ENCODE assay signal across 8 cellular contexts in the genomic region with DNA sequence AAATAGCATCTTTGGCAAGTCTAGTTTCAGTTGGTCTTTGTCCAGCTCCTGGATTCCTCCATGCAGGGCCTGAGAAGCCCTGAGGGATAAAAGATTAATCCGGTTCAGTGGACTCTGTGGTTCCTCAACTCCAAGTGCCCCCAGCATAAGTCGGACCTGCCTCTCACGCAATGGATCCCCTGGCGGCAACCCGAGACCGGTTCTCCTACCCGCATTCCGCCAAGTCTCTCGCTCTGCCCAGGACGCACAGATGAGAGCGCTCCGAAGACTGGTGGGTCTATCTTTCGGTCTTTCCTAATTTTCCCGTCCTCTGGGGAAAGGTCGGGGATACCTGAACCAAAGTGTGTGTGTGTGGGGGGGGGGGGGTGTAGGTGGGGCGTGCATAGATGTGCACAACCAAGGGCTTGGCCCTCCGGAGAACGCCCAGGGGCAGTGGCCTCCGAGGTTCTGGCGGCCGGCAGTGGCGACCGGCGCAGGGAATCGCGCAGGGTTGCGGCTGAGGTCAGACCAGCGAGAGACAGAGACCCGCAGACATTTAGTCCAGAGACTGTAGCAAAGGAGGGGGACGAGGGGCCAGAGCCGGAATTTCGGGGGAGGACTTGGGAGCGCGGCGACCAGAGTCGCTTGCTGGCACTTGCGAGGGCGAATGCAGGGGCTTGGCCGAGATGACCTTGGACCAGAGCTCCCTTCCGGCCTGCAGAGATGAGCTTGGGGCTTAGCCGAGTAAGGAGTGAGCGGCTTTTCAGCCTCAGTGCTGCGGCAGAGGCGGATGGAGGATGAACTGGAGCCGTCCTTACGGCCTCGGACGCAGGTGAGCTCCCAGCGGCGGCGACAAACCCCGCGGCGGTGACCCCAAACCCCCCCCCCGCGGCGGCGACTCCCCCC. TPM values are rescaled to one million over a fixed set of nuclear protein-coding genes. Genes with fewer than 3 reads are reported as not detected.
DNase-seq lines count a peak whose midpoint lies in the region; ATAC-seq and TF ChIP-seq lines count a peak whose summit lies in the region.

No MANE protein-coding gene starts in this region.

- peak overlapping the region; percentile 5; the same call in 1 of the 2 replicates for H3K18ac ChIP-seq in IMR-90 (ENCODE audit: low read depth, low read length)

- peak overlapping the region; percentile 68 for H4K5ac ChIP-seq in IMR-90 (ENCODE audit: low read depth, low read length)

- H2AK5ac ChIP-seq in IMR-90 (ENCODE audit: low read depth, low read length), result peak overlapping the region; percentile 35; the same call in 1 of the 2 replicates

- CTCF ChIA-PET in IMR-90 (lab: Yijun Ruan, JAX), result interaction anchor here (1.0 to 1.3 kb wide), 3 partner anchors 7 to 86 kb away, joined by 4 to 6 read pairs (median 5); a partner anchor contains a TSS

- peaks cover 0 to 16% of the 10 kb centered on the region in 2 experiments; a peak in 1 of 4 replicates for H3K79me1 ChIP-seq in IMR-90 (ENCODE audit: low read depth in 1 of 2, low read length in 2 of 2)

- peaks cover 10% of the 10 kb centered on the region for H3K4me1 ChIP-seq in IMR-90 (ENCODE audit: control insufficient read depth, insufficient read depth, low read length)

- peak overlapping the region; percentile 70 for H3K4ac ChIP-seq in IMR-90 (ENCODE audit: low read depth, low read length)

- 6% methylated on average over 28 of the region's 58 CpGs; no CpG with 5 or more reads in 1 of the 2 experiments for whole genome bisulfite sequencing in IMR-90 (ENCODE audit: extremely low coverage in 2 of 2, insufficient read length in 1 of 2), 2 experiments

- peak overlapping the region; percentile 26 for H4K91ac ChIP-seq in IMR-90 (ENCODE audit: insufficient read depth, low read depth, low read length)

- no peak overlapping the region for H2BK120ac ChIP-seq in IMR-90 (ENCODE audit: low read depth, low read length)

- no TSS peak for BruUV-seq in IMR-90 (replicated peaks; lab: Mats Ljungman, UMichigan)

- H3K9me3 Mint-ChIP-seq in naive thymus-derived CD8-positive, alpha-beta T cell, result no peaks in the 10 kb centered on the region

- no peaks in the 10 kb centered on the region for H3K27me3 Mint-ChIP-seq in naive thymus-derived CD8-positive, alpha-beta T cell

- peak overlapping the region; percentile 87 for H3K14ac ChIP-seq in IMR-90 (replicated peaks; ENCODE audit: low read depth, low read length)

- peak overlapping the region; percentile 33 for H3K4me3 ChIP-seq in IMR-90 (ENCODE audit: insufficient read depth, low read depth, low read length)
- peak overlapping the region; percentile 80 for H3K4me3 ChIP-seq in WI38 (ENCODE audit: low read depth, low read length)

- peak overlapping the region; percentile 90 for H3K23ac ChIP-seq in IMR-90 (ENCODE audit: low read depth, low read length)

- no peaks in the 10 kb centered on the region for H3K9me1 ChIP-seq in IMR-90 (ENCODE audit: insufficient read depth, low read length)

- no peaks in the 10 kb centered on the region for H3K36me3 ChIP-seq in IMR-90 (ENCODE audit: control insufficient read depth, insufficient read depth, low read length)

- peak; percentile 34 for ATAC-seq in GM21526 (IDR thresholded peaks at IDR 0.05; ENCODE audit: low FRiP score, unreplicated experiment)
- ATAC-seq in IMR-90 (ENCODE audit: low read depth), result peak; percentile 68
- peak; percentile 41 to 46 for ATAC-seq in naive thymus-derived CD8-positive, alpha-beta T cell

- no peak for TF ChIP-seq RAD21 in IMR-90 (IDR thresholded peaks at IDR 0.05; ENCODE audit: low read length)

- H3K27me3 ChIP-seq in IMR-90 (ENCODE audit: control insufficient read depth, insufficient read depth, low read length), result no peaks in the 10 kb centered on the region

- peak overlapping the region; percentile 99 for H2AFZ ChIP-seq in IMR-90 (replicated peaks; ENCODE audit: low read length, poor library complexity)

- peak overlapping the region in 9 of 10 donors; percentile 31 to 94 (median 84) for H3K27ac Mint-ChIP-seq in naive thymus-derived CD8-positive, alpha-beta T cell

- no peak overlapping the region for H2BK15ac ChIP-seq in IMR-90 (ENCODE audit: low read depth, low read length)

- POLR2A ChIA-PET in IMR-90 (lab: Charles Lee; ENCODE audit: unreplicated experiment), result interaction anchor here (0.5 to 0.7 kb wide), 4 partner anchors 113 to 358 kb away, joined by 3 to 7 read pairs (median 4); no protein-coding TSS in a partner anchor
- POLR2A ChIA-PET in naive thymus-derived CD8-positive, alpha-beta T cell (lab: Charles Lee), result interaction anchor here (0.6 to 3.0 kb wide), 17 partner anchors 7 to 162 kb away, joined by 3 to 52 read pairs (median 5); a partner anchor contains a TSS

- dilution Hi-C loops in IMR-90 (cut with HindIII; ENCODE audit: low sequenced_read_pairs, unreplicated experiment), result no loop called here

- H2AK9ac ChIP-seq in IMR-90 (replicated peaks; ENCODE audit: low read depth, low read length, poor library complexity), result peak overlapping the region; percentile 69

- H4K20me1 ChIP-seq in IMR-90 (ENCODE audit: insufficient read depth, low read length), result no peaks in the 10 kb centered on the region

- peak overlapping the region; percentile 78 for H3K4me2 ChIP-seq in IMR-90 (ENCODE audit: low read depth, low read length)

- peak overlapping the region; percentile 42 for H2BK5ac ChIP-seq in IMR-90 (ENCODE audit: low read depth, low read length, poor library complexity, severe bottlenecking)

- peak overlapping the region; percentile 6; the same call in 1 of the 2 replicates for H3K56ac ChIP-seq in IMR-90 (ENCODE audit: extremely low read depth, insufficient read depth, low read length)

- DNase-seq in SHP77 (lab: John Stamatoyannopoulos, UW), result peak; percentile 68
- no peak for DNase-seq in SHP77 treated with DMSO at 0.1 percent for 48 hours (lab: John Stamatoyannopoulos, UW)
- DNase-seq in IMR-90, result peak; percentile 46
- DNase-seq in fibroblast of gingiva (ENCODE audit: low read depth), result peak; percentile 41
- peak in 2 of 10 donors; percentile 13 to 16 for DNase-seq in naive thymus-derived CD8-positive, alpha-beta T cell
- DNase-seq in NK-92 treated with Interleukin-12 subunit alpha and Interleukin-12 subunit beta, amount 100 ng/mL, for 24 hours (lab: John Stamatoyannopoulos, UW), result no peak

- peak overlapping the region; percentile 93 to 98 (median 96) for H3K4me3 Mint-ChIP-seq in naive thymus-derived CD8-positive, alpha-beta T cell

- intact Hi-C loops in IMR-90 (cut with micrococcal nuclease), result no loop called here

- peak overlapping the region; percentile 57 for H3K27ac ChIP-seq in IMR-90 (ENCODE audit: insufficient read depth, low read length)

- H3K4me1 Mint-ChIP-seq in naive thymus-derived CD8-positive, alpha-beta T cell, result peaks cover 9 to 21% (median 19%) of the 10 kb centered on the region in 4 donors

- peak overlapping the region; percentile 56 to 93 for H4K8ac ChIP-seq in IMR-90 (ENCODE audit: low read depth in 2 of 2, low read length in 2 of 2)

- H3K36me3 Mint-ChIP-seq in naive thymus-derived CD8-positive, alpha-beta T cell, result no peaks in the 10 kb centered on the region

- no peak overlapping the region for H2BK20ac ChIP-seq in IMR-90 (ENCODE audit: low read depth, low read length)

- in situ Hi-C loops in IMR-90 (cut with MboI; ENCODE audit: low sequenced_read_pairs), result loop anchor here (10.0 kb wide), 1 partner anchor 232 kb away; no protein-coding TSS in a partner anchor

- 0 out of 2 replicates have a peak, but pooled peaks have one; percentile 9 for TF ChIP-seq CTCF in IMR-90 (conservative IDR thresholded peaks at IDR 0.05; ENCODE audit: low read depth, low read length)
- no peak for TF ChIP-seq CTCF in WI38 (IDR thresholded peaks at IDR 0.05; ENCODE audit: low read depth, low read length)

- TF ChIP-seq POLR2A in IMR-90 (IDR thresholded peaks at IDR 0.05; ENCODE audit: low read depth, low read length), result no peak

- peak overlapping the region; percentile 58 for H3K9ac ChIP-seq in IMR-90 (ENCODE audit: low read depth, low read length)

- no peaks in the 10 kb centered on the region for H3K9me3 ChIP-seq in IMR-90 (ENCODE audit: control insufficient read depth, insufficient read depth, low read length)

TF ChIP-seq in IMR-90, 13 proteins besides CTCF, POLR2A, EP300 and RAD21 (continues in another document):
- TF ChIP-seq SMC3 (IDR thresholded peaks at IDR 0.05; ENCODE audit: low read depth, low read length) (no peak), BHLHE40 (IDR thresholded peaks at IDR 0.05; ENCODE audit: low read depth, low read length) (no peak), MXI1 (IDR thresholded peaks at IDR 0.05; ENCODE audit: borderline replicate concordance, low read depth, low read length) (no peak), FOS (IDR thresholded peaks at IDR 0.05; ENCODE audit: low read depth, low read length) (no peak)
- TF ChIP-seq, protein P1, sequence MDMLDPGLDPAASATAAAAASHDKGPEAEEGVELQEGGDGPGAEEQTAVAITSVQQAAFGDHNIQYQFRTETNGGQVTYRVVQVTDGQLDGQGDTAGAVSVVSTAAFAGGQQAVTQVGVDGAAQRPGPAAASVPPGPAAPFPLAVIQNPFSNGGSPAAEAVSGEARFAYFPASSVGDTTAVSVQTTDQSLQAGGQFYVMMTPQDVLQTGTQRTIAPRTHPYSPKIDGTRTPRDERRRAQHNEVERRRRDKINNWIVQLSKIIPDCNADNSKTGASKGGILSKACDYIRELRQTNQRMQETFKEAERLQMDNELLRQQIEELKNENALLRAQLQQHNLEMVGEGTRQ (IDR thresholded peaks at IDR 0.05; ENCODE audit: low read depth, low read length), result no peak

RNA-seq across cellular contexts. Expression of a gene that starts 0.7 kb away (rescaled TPM):
- total RNA-seq in IMR-90 (2012; rRNA removed), result 2.8 and 3.2 TPM in 2 replicates
- polyA plus RNA-seq in IMR-90 (2012; rRNA removed), result 6.6 and 8.7 TPM in 2 replicates
- 7.6 and 10.2 TPM in 2 replicates for polyA plus RNA-seq in IMR-90 (2012; cell fraction: cytosol; rRNA removed)
- polyA plus RNA-seq in IMR-90 (2012; cell fraction: nucleus; rRNA removed; ENCODE audit: low replicate concordance), result 38.2 and 42.7 TPM in 2 replicates
- total RNA-seq in naive thymus-derived CD8-positive, alpha-beta T cell, result 10 to 100 TPM; 22.7 to 23.6 TPM
- 1 to 10 TPM; 3.6 to 8.5 (median 6.3) TPM for polyA plus RNA-seq in naive thymus-derived CD8-positive, alpha-beta T cell

RNA-seq across cellular contexts. Expression of a gene that starts 18.2 kb away (rescaled TPM):
- under 0.01 and 0.18 TPM in 2 replicates for total RNA-seq in IMR-90 (2012; rRNA removed)
- 0.50 and 0.62 TPM in 2 replicates for polyA plus RNA-seq in IMR-90 (2012; rRNA removed)
- polyA plus RNA-seq in IMR-90 (2012; cell fraction: cytosol; rRNA removed), result 0.41 and 0.49 TPM in 2 replicates
- 0.96 and 2.2 TPM in 2 replicates for polyA plus RNA-seq in IMR-90 (2012; cell fraction: nucleus; rRNA removed; ENCODE audit: low replicate concordance)
- 1 to 10 TPM; 1.7 to 2.0 TPM for total RNA-seq in naive thymus-derived CD8-positive, alpha-beta T cell
- polyA plus RNA-seq in naive thymus-derived CD8-positive, alpha-beta T cell, result not detected

RNA-seq across cellular contexts. Expression of a gene that starts 37.2 kb away (rescaled TPM):
- total RNA-seq in IMR-90 (2012; rRNA removed), result 123 and 125 TPM in 2 replicates
- polyA plus RNA-seq in IMR-90 (2012; rRNA removed), result 530 and 798 TPM in 2 replicates
- polyA plus RNA-seq in IMR-90 (2012; cell fraction: cytosol; rRNA removed), result 412 and 1,658 TPM in 2 replicates
- 299 and 621 TPM in 2 replicates for polyA plus RNA-seq in IMR-90 (2012; cell fraction: nucleus; rRNA removed; ENCODE audit: low replicate concordance)
- 100 to 1,000 TPM; 206 to 208 TPM for total RNA-seq in naive thymus-derived CD8-positive, alpha-beta T cell
- 1,000 to 10,000 TPM; 1,088 to 1,264 (median 1,247) TPM for polyA plus RNA-seq in naive thymus-derived CD8-positive, alpha-beta T cell

Comparison
In these comparisons a context has a peak if more than half of its experiments do, and no peak if none do; other contexts are left out.
1. DNase-seq: peak in SHP77 (2 of 2), IMR-90 (single experiment) and fibroblast of gingiva (single experiment); none in SHP77 treated with DMSO at 0.1 percent for 48 hours (single experiment) and NK-92 treated with Interleukin-12 subunit alpha and Interleukin-12 subunit beta, amount 100 ng/mL, for 24 hours (single experiment).
2. Peak in every context shown above with its lines, with median percentiles within 50 percentile points of each other: ATAC-seq.